Comparison of ENCODE assay signal across 15 cellular contexts in the genomic region with DNA sequence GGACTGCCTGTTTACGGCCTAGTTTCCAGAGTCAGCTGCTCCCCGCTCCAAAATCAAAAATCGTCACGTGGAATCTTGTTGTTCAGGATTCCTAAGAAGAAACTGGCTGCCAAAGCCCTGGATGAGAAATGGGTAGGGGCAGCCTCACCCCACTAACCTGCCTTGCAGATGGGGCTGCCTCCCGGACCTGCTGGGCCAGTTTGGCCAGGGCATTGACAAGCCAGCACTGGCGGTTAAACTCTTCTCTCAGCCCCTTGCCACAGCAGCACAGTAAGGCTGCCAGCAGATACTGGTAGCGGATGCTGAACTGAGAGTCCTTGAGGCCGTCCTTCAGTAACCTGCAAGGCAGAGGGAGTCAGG. TPM values are rescaled to one million over a fixed set of nuclear protein-coding genes. Genes with fewer than 3 reads are reported as not detected.
DNase-seq lines count a peak whose midpoint lies in the region; ATAC-seq, FAIRE-seq and TF ChIP-seq lines count a peak whose summit lies in the region.
"Had no signal": no experiment of that assay in that cellular context is flagged by ENCODE, and none has a peak within 500 bp of the region (broad histone marks: within the 10 kb centered on the region; RNA-seq: fewer than 3 reads in every experiment).

No MANE protein-coding gene starts in this region.

- in situ Hi-C loops in HepG2 (cut with HindIII; ENCODE audit: extremely low pct_ligation_motif_present, low pct_unique_long_range_greater_than_20kb) (no loop called here), ACHN (cut with HindIII; ENCODE audit: low pct_ligation_motif_present, low pct_unique_long_range_greater_than_20kb, low sequenced_read_pairs) (no loop called here)

- no peaks in the 10 kb centered on the region for H3K79me2 ChIP-seq in HepG2 (ENCODE audit: insufficient read depth, low read length)

- no peak for TF ChIP-seq EP300 in HepG2 (IDR thresholded peaks at IDR 0.05; ENCODE audit: low read depth in 2 of 2, low read length in 2 of 2)
- TF ChIP-seq EP300 in HepG2 (CRISPR knock-in tag; IDR thresholded peaks at IDR 0.05; ENCODE audit: borderline replicate concordance), result no peak
- no peak for TF ChIP-seq EP300 in sigmoid colon (IDR thresholded peaks at IDR 0.05)

- H3K4me1 ChIP-seq in liver (ENCODE audit: control insufficient read depth in 4 of 4, insufficient read depth in 4 of 4, low read length in 3 of 4) (peaks cover 5 to 28% (median 18%) of the 10 kb centered on the region in 4 donors), HepG2 (ENCODE audit: insufficient read depth, low read length) (no peaks in the 10 kb centered on the region), esophagus squamous epithelium (peaks cover 20 to 100% (median 51%) of the 10 kb centered on the region in 3 donors), sigmoid colon (peaks cover 0 to 47% (median 34%) of the 10 kb centered on the region in 4 donors)

- WGBS in liver, result 46% methylated on average over 8 of the region's 8 CpGs
- 94% methylated on average over 6 of the region's 8 CpGs for WGBS in HepG2 (ENCODE audit: low lambda C conversion rate)
- WGBS in esophagus squamous epithelium, 2 donors, result 59 to 71% methylated on average over 4 of the region's 8 CpGs
- 81 to 91% methylated on average over 8 of the region's 8 CpGs for WGBS in sigmoid colon, 2 donors

- H3K27me3 ChIP-seq in liver (ENCODE audit: control insufficient read depth in 4 of 4, insufficient read depth in 4 of 4, low read length in 3 of 4) (no peaks in the 10 kb centered on the region), HepG2 (ENCODE audit: control insufficient read depth in 1 of 2, insufficient read depth in 2 of 2, low read length in 2 of 2) (no peaks in the 10 kb centered on the region), esophagus squamous epithelium (no peaks in the 10 kb centered on the region), sigmoid colon (no peaks in the 10 kb centered on the region)
- H3K27me3 ChIP-seq: BE2C had no signal

- H3K27ac ChIP-seq in liver (ENCODE audit: low read depth in 1 of 2, low read length in 2 of 2) (peak overlapping the region; percentile 0 to 46), HepG2 (ENCODE audit: extremely low read length, insufficient read depth, low read length) (no peak overlapping the region), esophagus squamous epithelium (peak overlapping the region; percentile 80 to 93 (median 90)), sigmoid colon (peak overlapping the region; percentile 20 to 91 (median 88))
- H3K27ac ChIP-seq: HL-60 had no signal

- no peak overlapping the region for H3K9ac ChIP-seq in liver (ENCODE audit: low read depth in 1 of 2, low read length in 2 of 2)
- no peak overlapping the region for H3K9ac ChIP-seq in HepG2 (ENCODE audit: insufficient read depth, low read depth, low read length)

- DNase-seq in HepG2 (ENCODE audit: low spot score) (no peak), esophagus squamous epithelium (lab: John Stamatoyannopoulos, UW) (no peak), sigmoid colon (no peak), NCI-H82 treated with DMSO at 0.1 percent for 48 hours (lab: John Stamatoyannopoulos, UW; ENCODE audit: unreplicated experiment) (no peak), ecto neural progenitor cell (ENCODE audit: low spot score) (no peak), ACHN (no peak)
- no peak for DNase-seq in stimulated activated CD4-positive, alpha-beta T cell treated with anti-CD3 and anti-CD28 coated beads, Interleukin-2, amount 100 ng/mL, for 24 hours
- DNase-seq: activated CD8-positive, alpha-beta T cell treated with anti-CD3 and anti-CD28 coated beads, Interleukin-2, amount 10 ng/mL, durations not matched to agents 7 days and 5 days; BE2C; DND-41; naive thymus-derived CD8-positive, alpha-beta T cell had no signal

- BruUV-seq in HepG2 (replicated peaks; lab: Mats Ljungman, UMichigan), result no TSS peak

- no peak overlapping the region for H2AFZ ChIP-seq in HepG2 (ENCODE audit: low read length)
- H2AFZ ChIP-seq: GM23338 had no signal

- intact Hi-C loops in HepG2 (cut with micrococcal nuclease; ENCODE audit: unreplicated experiment) (no loop called here), esophagus squamous epithelium (cut with DNase I) (no loop called here), sigmoid colon (cut with DNase I) (no loop called here)

- H3K4me3 ChIP-seq in liver (ENCODE audit: low read depth in 1 of 3, low read length in 3 of 3) (no peak overlapping the region), HepG2 (replicated peaks in 1 of 3; ENCODE audit: insufficient read depth in 1 of 3, low read depth in 2 of 3, low read length in 3 of 3) (no peak overlapping the region), esophagus squamous epithelium (peak overlapping the region in 2 of 4 donors; percentile 12 to 13), sigmoid colon (no peak overlapping the region)
- H3K4me3 ChIP-seq: GM12878, GM23338 had no signal

- no peak for FAIRE-seq in HepG2 (lab: Jason Lieb, UNC)
- FAIRE-seq: GM12878 had no signal

- no peak for ATAC-seq in HepG2
- ATAC-seq: activated CD8-positive, alpha-beta T cell treated with anti-CD3 and anti-CD28 coated beads, Interleukin-2, amount 10 ng/mL, durations not matched to agents 7 days and 5 days; GM12878; GM23338; naive thymus-derived CD8-positive, alpha-beta T cell had no signal

- no peak overlapping the region for H3K4me2 ChIP-seq in HepG2 (ENCODE audit: low read depth, low read length)
- H3K4me2 ChIP-seq: GM23338 had no signal

- H3K36me3 ChIP-seq in liver (ENCODE audit: control insufficient read depth in 4 of 4, insufficient read depth in 3 of 4, low read depth in 1 of 4, low read length in 3 of 4) (peaks cover 0 to 6% (median 3%) of the 10 kb centered on the region in 4 donors), HepG2 (replicated peaks in 1 of 2; ENCODE audit: control insufficient read depth in 1 of 2, insufficient read depth in 2 of 2, low read length in 2 of 2) (peaks cover 6 to 18% of the 10 kb centered on the region in 2 experiments; a peak in 4 of 5 replicates), esophagus squamous epithelium (peaks cover 0 to 87% (median 7%) of the 10 kb centered on the region in 3 donors), sigmoid colon (peaks cover 0 to 59% (median 28%) of the 10 kb centered on the region in 4 donors)

- TF ChIP-seq RAD21 in liver (IDR thresholded peaks at IDR 0.05) (no peak), HepG2 (CRISPR knock-in tag; IDR thresholded peaks at IDR 0.05) (no peak)

- H3K9me3 ChIP-seq in liver (ENCODE audit: control insufficient read depth in 4 of 4, low read length in 3 of 4), result no peaks in the 10 kb centered on the region
- no peaks in the 10 kb centered on the region for H3K9me3 ChIP-seq in HepG2 (ENCODE audit: low read length)
- H3K9me3 ChIP-seq in esophagus squamous epithelium, result no peaks in the 10 kb centered on the region
- H3K9me3 ChIP-seq in sigmoid colon, result no peaks in the 10 kb centered on the region
- H3K9me3 ChIP-seq: BE2C had no signal

- no peaks in the 10 kb centered on the region for H4K20me1 ChIP-seq in HepG2 (ENCODE audit: insufficient read depth, low read length)

- no peak for TF ChIP-seq POLR2A in HepG2 (IDR thresholded peaks at IDR 0.05; ENCODE audit: insufficient read depth in 1 of 2, low read depth in 2 of 2, low read length in 2 of 2)
- TF ChIP-seq POLR2A in esophagus squamous epithelium (IDR thresholded peaks at IDR 0.05), result no peak
- TF ChIP-seq POLR2A in sigmoid colon (IDR thresholded peaks at IDR 0.05), result no peak

- POLR2A ChIA-PET in HepG2 (lab: Yijun Ruan, JAX), result interaction anchor here (1.0 kb wide), 1 partner anchor 8 kb away, joined by 3 read pairs; no protein-coding TSS in a partner anchor

- CTCF ChIA-PET in HepG2 (lab: Yijun Ruan, JAX; ENCODE audit: low intra/inter-chr PET ratio, low total read pairs), result no interaction called here

- TF ChIP-seq CTCF in liver (IDR thresholded peaks at IDR 0.05; ENCODE audit: low read depth, low read length, missing input control) (no peak), HepG2 (CRISPR knock-in tag; IDR thresholded peaks at IDR 0.05) (no peak), esophagus squamous epithelium (IDR thresholded peaks at IDR 0.05) (no peak), sigmoid colon (IDR thresholded peaks at IDR 0.05) (no peak)

RNA-seq across cellular contexts. Expression of a gene that starts 31.6 kb away (rescaled TPM):
- 10 to 100 TPM; 36.7 to 54.0 TPM for total RNA-seq in liver
- 10 to 100 TPM; 13.0 to 15.5 TPM for polyA plus RNA-seq in liver
- 20.1 and 23.8 TPM in 2 replicates for total RNA-seq in HepG2 (2016; rRNA removed; fragmentation: Illumina TruSeq; extraction: Trizol)
- 2.1 and 2.7 TPM in 2 replicates for total RNA-seq in HepG2 (2016; cell fraction: cytosol; rRNA removed; fragmentation: Illumina TruSeq; extraction: Trizol; ENCODE audit: low read depth)
- total RNA-seq in HepG2 (2016; cell fraction: insoluble cytoplasmic fraction; rRNA removed; fragmentation: Illumina TruSeq; extraction: Trizol), result 19.9 and 23.3 TPM in 2 replicates
- 9.2 and 10.4 TPM in 2 replicates for total RNA-seq in HepG2 (2016; cell fraction: membrane; rRNA removed; fragmentation: Illumina TruSeq; extraction: Trizol)
- 29.0 and 33.5 TPM in 2 replicates for total RNA-seq in HepG2 (2016; cell fraction: nucleus; rRNA removed; fragmentation: Illumina TruSeq; extraction: Trizol)
- 12.7 and 13.4 TPM in 2 replicates for polyA plus RNA-seq in HepG2 (2011; rRNA removed)
- polyA plus RNA-seq in HepG2 (2011; cell fraction: cytosol; rRNA removed), result 9.5 and 11.8 TPM in 2 replicates
- 12.8 and 14.2 TPM in 2 replicates for polyA plus RNA-seq in HepG2 (2011; cell fraction: nucleus; rRNA removed)
- 13.8 and 16.0 TPM in 2 replicates for polyA plus RNA-seq in HepG2 (2012)
- 1.2 and 1.4 TPM in 2 replicates for polyA plus RNA-seq in HepG2 (2016; cell fraction: cytosol; fragmentation: Illumina TruSeq; extraction: Trizol; ENCODE audit: low read depth)
- 15.8 and 16.0 TPM in 2 replicates for polyA plus RNA-seq in HepG2 (2016; cell fraction: insoluble cytoplasmic fraction; fragmentation: Illumina TruSeq; extraction: Trizol; ENCODE audit: low read depth)
- 3.3 and 3.6 TPM in 2 replicates for polyA plus RNA-seq in HepG2 (2016; cell fraction: membrane; fragmentation: Illumina TruSeq; extraction: Trizol; ENCODE audit: low read depth)
- polyA plus RNA-seq in HepG2 (2016; cell fraction: nucleus; fragmentation: Illumina TruSeq; extraction: Trizol; ENCODE audit: insufficient read depth, low read depth), result 30.8 and 34.1 TPM in 2 replicates
- 29.5 and 115 TPM in 2 replicates for polyA minus RNA-seq in HepG2 (2011; rRNA and poly(A)+ RNA removed; ENCODE audit: low replicate concordance)
- 25.9 and 34.1 TPM in 2 replicates for polyA minus RNA-seq in HepG2 (2011; cell fraction: cytosol; rRNA and poly(A)+ RNA removed)
- 43.4 and 52.2 TPM in 2 replicates for polyA minus RNA-seq in HepG2 (2011; cell fraction: nucleus; rRNA and poly(A)+ RNA removed)
- 10 to 100 TPM; 29.5 to 42.3 (median 34.0) TPM for total RNA-seq in esophagus squamous epithelium
- 10 to 100 TPM; 40.0 to 44.7 (median 42.9) TPM for total RNA-seq in sigmoid colon
- 10 to 100 TPM in 1 of 3 donors, 1 to 10 TPM in 2; 9.0 to 31.3 (median 9.5) TPM for polyA plus RNA-seq in sigmoid colon

RNA-seq across cellular contexts. Expression of a gene that starts 51.4 kb away (rescaled TPM):
- 10 to 100 TPM in 1 of 2 donors, 1 to 10 TPM in 1; 6.8 to 14.9 TPM for total RNA-seq in liver
- 1 to 10 TPM; 2.8 to 4.1 TPM for polyA plus RNA-seq in liver
- 2.7 and 3.4 TPM in 2 replicates for total RNA-seq in HepG2 (2016; rRNA removed; fragmentation: Illumina TruSeq; extraction: Trizol)
- total RNA-seq in HepG2 (2016; cell fraction: cytosol; rRNA removed; fragmentation: Illumina TruSeq; extraction: Trizol; ENCODE audit: low read depth), result 0.79 and 0.91 TPM in 2 replicates
- total RNA-seq in HepG2 (2016; cell fraction: insoluble cytoplasmic fraction; rRNA removed; fragmentation: Illumina TruSeq; extraction: Trizol), result 3.2 and 3.6 TPM in 2 replicates
- 2.0 TPM in 2 replicates for total RNA-seq in HepG2 (2016; cell fraction: membrane; rRNA removed; fragmentation: Illumina TruSeq; extraction: Trizol)
- total RNA-seq in HepG2 (2016; cell fraction: nucleus; rRNA removed; fragmentation: Illumina TruSeq; extraction: Trizol), result 4.9 and 5.9 TPM in 2 replicates
- 4.2 and 4.5 TPM in 2 replicates for polyA plus RNA-seq in HepG2 (2011; rRNA removed)
- 1.8 TPM in 2 replicates for polyA plus RNA-seq in HepG2 (2011; cell fraction: cytosol; rRNA removed)
- polyA plus RNA-seq in HepG2 (2011; cell fraction: nucleus; rRNA removed), result 4.8 and 8.7 TPM in 2 replicates
- 1.1 and 1.6 TPM in 2 replicates for polyA plus RNA-seq in HepG2 (2012)
- 0.19 and 0.27 TPM in 2 replicates for polyA plus RNA-seq in HepG2 (2016; cell fraction: cytosol; fragmentation: Illumina TruSeq; extraction: Trizol; ENCODE audit: low read depth)
- polyA plus RNA-seq in HepG2 (2016; cell fraction: insoluble cytoplasmic fraction; fragmentation: Illumina TruSeq; extraction: Trizol; ENCODE audit: low read depth), result 1.8 and 2.2 TPM in 2 replicates
- polyA plus RNA-seq in HepG2 (2016; cell fraction: membrane; fragmentation: Illumina TruSeq; extraction: Trizol; ENCODE audit: low read depth), result 0.45 and 0.54 TPM in 2 replicates
- 7.4 and 7.8 TPM in 2 replicates for polyA plus RNA-seq in HepG2 (2016; cell fraction: nucleus; fragmentation: Illumina TruSeq; extraction: Trizol; ENCODE audit: insufficient read depth, low read depth)
- polyA minus RNA-seq in HepG2 (2011; rRNA and poly(A)+ RNA removed; ENCODE audit: low replicate concordance), result 19.9 and 128 TPM in 2 replicates
- 5.5 TPM in 2 replicates for polyA minus RNA-seq in HepG2 (2011; cell fraction: cytosol; rRNA and poly(A)+ RNA removed)
- 6.0 and 9.4 TPM in 2 replicates for polyA minus RNA-seq in HepG2 (2011; cell fraction: nucleus; rRNA and poly(A)+ RNA removed)
- 10 to 100 TPM; 19.4 to 40.2 (median 21.3) TPM for total RNA-seq in esophagus squamous epithelium
- 10 to 100 TPM in 3 of 4 donors, 1 to 10 TPM in 1; 9.2 to 29.9 (median 16.0) TPM for total RNA-seq in sigmoid colon
- 10 to 100 TPM; 11.4 to 47.6 (median 17.1) TPM for polyA plus RNA-seq in sigmoid colon
